ENCODE assay signal across 14 cellular contexts in genomic region chr11:8063319-8063718, GRCh38. TPM values are rescaled to one million over a fixed set of nuclear protein-coding genes. Genes with fewer than 3 reads are reported as not detected.
DNase-seq lines count a peak whose midpoint lies in the region; ATAC-seq and TF ChIP-seq lines count a peak whose summit lies in the region.
"Had no signal": no experiment of that assay in that cellular context is flagged by ENCODE, and none has a peak within 500 bp of the region (broad histone marks: within the 10 kb centered on the region; RNA-seq: fewer than 3 reads in every experiment).

No MANE protein-coding gene starts in this region.

- TF ChIP-seq CTCF in AG09319 (IDR thresholded peaks at IDR 0.05; ENCODE audit: low read depth, low read length): no peak
- TF ChIP-seq CTCF in choroid plexus epithelial cell (conservative IDR thresholded peaks at IDR 0.05; ENCODE audit: low read depth, low read length): no peak
- no peak for TF ChIP-seq CTCF in right atrium auricular region (IDR thresholded peaks at IDR 0.05)

- peak; percentile 64 for ATAC-seq in sciatic nerve
- ATAC-seq: effector memory CD8-positive, alpha-beta T cell; natural killer cell treated with Interleukin-12 subunit alpha and Interleukin-12 subunit beta and Interleukin-15 and Interleukin-18, amount 100 ng/mL, for 72 hours; right lobe of liver; stimulated activated memory B cell treated with anti-CD40 and anti-IgM and Interleukin-4, amounts not matched to agents 10 μg/mL and 1 μg/mL and 100 μg/mL, for 72 hours had no signal

- DNase-seq in AG09319 (ENCODE audit: extremely low read depth, low read depth) (peak; percentile 35), choroid plexus epithelial cell (ENCODE audit: low read depth) (peak; percentile 70), right atrium auricular region (ENCODE audit: low spot score) (peak; percentile 80), sciatic nerve (ENCODE audit: low spot score) (no peak), T-helper 1 cell (no peak), NCI-H526 (lab: John Stamatoyannopoulos, UW) (no peak), RKO (ENCODE audit: low spot score) (no peak)
- DNase-seq in effector CD8-positive, alpha-beta T cell (lab: John Stamatoyannopoulos, UW): no peak
- DNase-seq: activated CD4-positive, alpha-beta T cell treated with anti-CD3 and anti-CD28 coated beads, Interleukin-2, amount 50 U/mL, for 4 hours; effector memory CD8-positive, alpha-beta T cell; SHP77 treated with DMSO at 0.1 percent for 48 hours had no signal

- no peaks in the 10 kb centered on the region for H3K27me3 ChIP-seq in right atrium auricular region
- H3K27me3 ChIP-seq: right lobe of liver had no signal

- intact Hi-C loops in sciatic nerve (cut with DNase I): no loop called here

- H3K4me3 ChIP-seq in choroid plexus epithelial cell (ENCODE audit: low read depth, low read length) (no peak overlapping the region), right atrium auricular region (no peak overlapping the region)
- H3K4me3 ChIP-seq: right lobe of liver had no signal

- no peaks in the 10 kb centered on the region for H3K9me3 ChIP-seq in right atrium auricular region
- H3K9me3 ChIP-seq: right lobe of liver had no signal

- H3K4me1 ChIP-seq in right atrium auricular region: peaks cover 0 to 42% of the 10 kb centered on the region in 2 donors

- peak overlapping the region; percentile 52 to 68 for H3K27ac ChIP-seq in right atrium auricular region
- H3K27ac ChIP-seq: right lobe of liver had no signal

- H3K36me3 ChIP-seq in right atrium auricular region: no peaks in the 10 kb centered on the region
- H3K36me3 ChIP-seq: right lobe of liver had no signal

RNA-seq across cellular contexts. Expression of gene TUB, which starts 17.7 kb away (rescaled TPM):
- 10 to 100 TPM; 11.3 to 22.9 TPM for total RNA-seq in right atrium auricular region
- 12.9 TPM for total RNA-seq in sciatic nerve
- total RNA-seq: natural killer cell treated with Interleukin-12 subunit alpha and Interleukin-12 subunit beta and Interleukin-15 and Interleukin-18, amount 100 ng/mL, for 72 hours had no signal

Comparison
In these comparisons a context has a peak if more than half of its experiments do, and no peak if none do; other contexts are left out.
1. DNase-seq: peak in AG09319 (single experiment), choroid plexus epithelial cell (single experiment) and right atrium auricular region (single experiment); none in sciatic nerve (single experiment), T-helper 1 cell (0 of 5), NCI-H526 (0 of 2), RKO (single experiment) and effector CD8-positive, alpha-beta T cell (single experiment).